Comparison of ENCODE assay signal across 8 cellular contexts in the genomic region with DNA sequence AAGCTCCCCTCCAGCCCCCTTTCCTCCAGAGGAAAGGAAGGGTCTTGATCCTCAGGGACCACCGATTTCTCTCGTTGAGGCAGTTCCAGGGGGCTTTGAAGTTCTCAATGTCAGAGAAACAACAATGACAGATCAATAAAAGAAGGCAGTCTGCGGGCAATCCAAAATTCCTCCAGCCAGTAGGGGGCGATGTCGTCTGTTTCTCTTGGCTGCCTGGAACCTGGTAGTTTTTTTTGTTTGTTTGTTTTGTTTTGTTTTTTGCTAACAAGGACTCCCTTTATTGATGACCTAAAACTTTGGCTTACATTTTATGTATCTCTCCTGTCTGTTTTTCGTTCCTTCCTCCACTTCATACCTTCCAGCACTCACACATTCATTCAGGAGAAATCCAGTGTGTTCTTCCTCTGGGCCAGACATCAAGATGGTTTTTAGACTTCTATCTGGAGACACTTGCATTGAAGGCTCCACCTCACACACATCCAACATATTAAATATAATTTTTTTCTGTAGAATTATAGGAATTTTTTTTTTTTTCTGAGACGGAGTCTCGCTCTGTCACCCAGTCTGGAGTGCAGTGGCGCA.
DNase-seq lines count a peak whose midpoint lies in the region; ATAC-seq and TF ChIP-seq lines count a peak whose summit lies in the region.

No MANE protein-coding gene starts in this region.

- ATAC-seq in HG03432 (IDR thresholded peaks at IDR 0.05; ENCODE audit: unreplicated experiment): no peak

- no peaks in the 10 kb centered on the region; the same call in 1 of the 2 replicates for H3K4me1 ChIP-seq in BE2C
- H3K4me1 ChIP-seq in transverse colon: no peaks in the 10 kb centered on the region

- TF ChIP-seq CTCF in BE2C (IDR thresholded peaks at IDR 0.05; ENCODE audit: low read depth, low read length) (peak; percentile 92), coronary artery (IDR thresholded peaks at IDR 0.05) (peak; percentile 53), neural crest cell (conservative IDR thresholded peaks at IDR 0.05) (peak; percentile 74), transverse colon (IDR thresholded peaks at IDR 0.05) (peak; percentile 70 to 80 (median 76))

- WGBS in transverse colon (ENCODE audit: low coverage in 1 of 2), 2 donors: 56 to 61% methylated on average over 9 of the region's 9 CpGs

- no peak for TF ChIP-seq EP300 in transverse colon (IDR thresholded peaks at IDR 0.05; ENCODE audit: low read depth)

- H3K27ac Mint-ChIP-seq in neural crest cell (ENCODE audit: unreplicated experiment): peak overlapping the region; percentile 14

- H3K27ac ChIP-seq in coronary artery: no peak overlapping the region
- no peak overlapping the region for H3K27ac ChIP-seq in transverse colon

- peaks cover 14% of the 10 kb centered on the region for H3K4me1 Mint-ChIP-seq in neural crest cell

- H3K36me3 ChIP-seq in BE2C (no peaks in the 10 kb centered on the region), transverse colon (no peaks in the 10 kb centered on the region)

- H3K4me3 Mint-ChIP-seq in neural crest cell: no peak overlapping the region

- no peak for TF ChIP-seq POLR2A in transverse colon (IDR thresholded peaks at IDR 0.05)

- intact Hi-C loops in transverse colon (cut with DNase I; ENCODE audit: low total_unique reads): no loop called here

- H3K27me3 ChIP-seq in BE2C (no peaks in the 10 kb centered on the region), transverse colon (no peaks in the 10 kb centered on the region)

- H3K9me3 ChIP-seq in BE2C (no peaks in the 10 kb centered on the region), transverse colon (no peaks in the 10 kb centered on the region)

- no peaks in the 10 kb centered on the region for H3K36me3 Mint-ChIP-seq in neural crest cell (ENCODE audit: low read depth)

- H3K9me3 Mint-ChIP-seq in neural crest cell: no peaks in the 10 kb centered on the region

- in situ Hi-C loops in transverse colon (cut with MboI; ENCODE audit: low pct_ligation_motif_present in 1 of 4, low pct_unique_long_range_greater_than_20kb in 1 of 4, low sequenced_read_pairs in 3 of 4): loop anchor here in 1 of 4 donors (10.0 kb wide), 1 partner anchor 756 kb away; no protein-coding TSS in a partner anchor

- no peak overlapping the region for H3K4me3 ChIP-seq in BE2C (ENCODE audit: low read depth, low read length)
- no peak overlapping the region for H3K4me3 ChIP-seq in coronary artery
- no peak overlapping the region for H3K4me3 ChIP-seq in transverse colon

- peak; percentile 62 for DNase-seq in BE2C
- peak; percentile 22 for DNase-seq in HS-27A (ENCODE audit: low read depth)
- peak; percentile 68 to 77 for DNase-seq in activated CD4-positive, alpha-beta T cell treated with anti-CD3 and anti-CD28 coated beads for 24 hours (ENCODE audit: low read depth in 2 of 2)
- DNase-seq in coronary artery (ENCODE audit: low spot score): no peak
- DNase-seq in neural crest cell (ENCODE audit: low read depth, low spot score): peak; percentile 68
- peak; percentile 69 for DNase-seq in transverse colon
- no peak for DNase-seq in NCI-H1092 (lab: John Stamatoyannopoulos, UW)

- peaks cover 17% of the 10 kb centered on the region for H3K27me3 Mint-ChIP-seq in neural crest cell (ENCODE audit: low read depth)

Comparison
In these comparisons a context has a peak if more than half of its experiments do, and no peak if none do; other contexts are left out.
1. DNase-seq: peak in BE2C (single experiment), HS-27A (single experiment), activated CD4-positive, alpha-beta T cell treated with anti-CD3 and anti-CD28 coated beads for 24 hours (2 of 2), neural crest cell (single experiment) and transverse colon (single experiment); none in coronary artery (single experiment) and NCI-H1092 (single experiment).
2. Peak in every context shown above with its lines, with median percentiles within 50 percentile points of each other: CTCF ChIP-seq.